Comparison of ENCODE assay signal across 2 cellular contexts in the genomic region with DNA sequence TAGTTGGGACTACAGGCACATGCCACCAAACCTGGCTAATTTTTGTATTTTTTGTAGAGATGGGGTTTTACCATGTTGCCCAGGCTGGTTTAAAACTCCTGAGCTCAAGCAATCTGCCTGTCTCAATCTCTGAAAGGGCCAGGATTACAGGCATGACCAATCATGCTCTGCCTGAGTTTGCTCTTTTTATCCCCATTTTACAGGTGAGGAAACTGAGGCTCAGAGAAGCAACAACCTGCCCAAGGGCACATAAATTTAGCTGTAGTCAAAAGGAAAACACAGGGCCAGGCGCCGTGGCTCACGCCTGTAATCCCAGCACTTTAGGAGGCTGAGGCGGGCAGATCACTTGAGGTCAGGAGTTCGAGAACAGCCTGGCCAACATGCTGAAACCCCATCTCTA. TPM values are rescaled to one million over a fixed set of nuclear protein-coding genes. Genes with fewer than 3 reads are reported as not detected.
"Had no signal": no experiment of that assay in that cellular context is flagged by ENCODE, and none has a peak within 500 bp of the region (broad histone marks: within the 10 kb centered on the region; RNA-seq: fewer than 3 reads in every experiment).

No MANE protein-coding gene starts in this region.

RNA-seq across cellular contexts. Expression of gene GPR142, which starts 38.0 kb away (rescaled TPM):
- total RNA-seq: G401, GM12878 had no signal
- polyA plus RNA-seq: GM12878 had no signal

RNA-seq across cellular contexts. Expression of gene BTBD17, which starts 43.6 kb away (rescaled TPM):
- total RNA-seq: G401, GM12878 had no signal
- polyA plus RNA-seq: GM12878 had no signal
